In genomic region chr17:81510798-81511549, GRCh38 we compare ENCODE assay signal across 1 cellular context.
TF ChIP-seq lines count a peak whose summit lies in the region.

No MANE protein-coding gene starts in this region.

TF ChIP-seq in HepG2, 621 proteins besides CTCF, POLR2A, EP300 and RAD21 (continued from another document):
- TF ChIP-seq, protein P1, sequence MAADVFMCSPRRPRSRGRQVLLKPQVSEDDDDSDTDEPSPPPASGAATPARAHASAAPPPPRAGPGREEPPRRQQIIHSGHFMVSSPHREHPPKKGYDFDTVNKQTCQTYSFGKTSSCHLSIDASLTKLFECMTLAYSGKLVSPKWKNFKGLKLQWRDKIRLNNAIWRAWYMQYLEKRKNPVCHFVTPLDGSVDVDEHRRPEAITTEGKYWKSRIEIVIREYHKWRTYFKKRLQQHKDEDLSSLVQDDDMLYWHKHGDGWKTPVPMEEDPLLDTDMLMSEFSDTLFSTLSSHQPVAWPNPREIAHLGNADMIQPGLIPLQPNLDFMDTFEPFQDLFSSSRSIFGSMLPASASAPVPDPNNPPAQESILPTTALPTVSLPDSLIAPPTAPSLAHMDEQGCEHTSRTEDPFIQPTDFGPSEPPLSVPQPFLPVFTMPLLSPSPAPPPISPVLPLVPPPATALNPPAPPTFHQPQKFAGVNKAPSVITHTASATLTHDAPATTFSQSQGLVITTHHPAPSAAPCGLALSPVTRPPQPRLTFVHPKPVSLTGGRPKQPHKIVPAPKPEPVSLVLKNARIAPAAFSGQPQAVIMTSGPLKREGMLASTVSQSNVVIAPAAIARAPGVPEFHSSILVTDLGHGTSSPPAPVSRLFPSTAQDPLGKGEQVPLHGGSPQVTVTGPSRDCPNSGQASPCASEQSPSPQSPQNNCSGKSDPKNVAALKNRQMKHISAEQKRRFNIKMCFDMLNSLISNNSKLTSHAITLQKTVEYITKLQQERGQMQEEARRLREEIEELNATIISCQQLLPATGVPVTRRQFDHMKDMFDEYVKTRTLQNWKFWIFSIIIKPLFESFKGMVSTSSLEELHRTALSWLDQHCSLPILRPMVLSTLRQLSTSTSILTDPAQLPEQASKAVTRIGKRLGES (CRISPR knock-in tag; IDR thresholded peaks at IDR 0.05; ENCODE audit: borderline replicate concordance): no peak
- no peak for TF ChIP-seq SRY (CRISPR knock-in tag; IDR thresholded peaks at IDR 0.05)
- no peak for TF ChIP-seq IRX3 (CRISPR knock-in tag; IDR thresholded peaks at IDR 0.05; ENCODE audit: borderline replicate concordance, low read depth)
- no peak for TF ChIP-seq ZNF556 (CRISPR knock-in tag; IDR thresholded peaks at IDR 0.05; ENCODE audit: borderline replicate concordance)
- TF ChIP-seq ZNF687 (CRISPR knock-in tag; IDR thresholded peaks at IDR 0.05): peak; percentile 51
- TF ChIP-seq ARNT2 (CRISPR knock-in tag; IDR thresholded peaks at IDR 0.05; ENCODE audit: low read depth): no peak
- no peak; the same call in 1 of the 2 replicates for TF ChIP-seq ZNF160 (CRISPR knock-in tag; IDR thresholded peaks at IDR 0.05)
- no peak for TF ChIP-seq ARHGAP35 (CRISPR knock-in tag; IDR thresholded peaks at IDR 0.05; ENCODE audit: borderline replicate concordance)
- no peak for TF ChIP-seq JUN (CRISPR knock-in tag; IDR thresholded peaks at IDR 0.05)
- TF ChIP-seq PHF5A (CRISPR knock-in tag; IDR thresholded peaks at IDR 0.05; ENCODE audit: low read depth, unreplicated experiment): no peak
- TF ChIP-seq BCL6 (CRISPR knock-in tag; IDR thresholded peaks at IDR 0.05): no peak
- TF ChIP-seq ZNF205 (CRISPR knock-in tag; IDR thresholded peaks at IDR 0.05): no peak
- TF ChIP-seq ATF7-NPFF (CRISPR knock-in tag; IDR thresholded peaks at IDR 0.05; ENCODE audit: low read depth): no peak
- 0 out of 2 replicates have a peak, but pooled peaks have one; percentile 14 for TF ChIP-seq ATAD3A (CRISPR knock-in tag; IDR thresholded peaks at IDR 0.05)
- no peak for TF ChIP-seq BHLHE40 (IDR thresholded peaks at IDR 0.05; ENCODE audit: low read length)
- TF ChIP-seq ATF7 (IDR thresholded peaks at IDR 0.05): no peak
- TF ChIP-seq ATF7 (CRISPR knock-in tag; IDR thresholded peaks at IDR 0.05): 0 out of 2 replicates have a peak, but pooled peaks have one; percentile 1
- TF ChIP-seq ZSCAN25 (CRISPR knock-in tag; IDR thresholded peaks at IDR 0.05): no peak
- TF ChIP-seq ZNF333 (CRISPR knock-in tag; IDR thresholded peaks at IDR 0.05; ENCODE audit: borderline replicate concordance): 0 out of 2 replicates have a peak, but pooled peaks have one; percentile 36
- no peak for TF ChIP-seq ZNF567 (CRISPR knock-in tag; IDR thresholded peaks at IDR 0.05; ENCODE audit: borderline replicate concordance)
- peak; percentile 76 for TF ChIP-seq ZC3H13 (CRISPR knock-in tag; IDR thresholded peaks at IDR 0.05)
- no peak for TF ChIP-seq ZNF292 (CRISPR knock-in tag; IDR thresholded peaks at IDR 0.05; ENCODE audit: borderline replicate concordance, low read depth)
